ENCODE assay signal across 1 cellular context in genomic region chr17:8041980-8042379, GRCh38.
TF ChIP-seq lines count a peak whose summit lies in the region.

No MANE protein-coding gene starts in this region.

TF ChIP-seq in Ishikawa, 13 proteins besides CTCF, POLR2A, EP300 and RAD21 (continued from another document):
- TF ChIP-seq REST (IDR thresholded peaks at IDR 0.05; ENCODE audit: low read depth) (no peak), TAF1 (IDR thresholded peaks at IDR 0.05; ENCODE audit: low read depth) (no peak), CEBPB (IDR thresholded peaks at IDR 0.05) (no peak)
TF ChIP-seq in Ishikawa: peak in this region for 2.
